31 cellular contexts compared by ENCODE assay signal in the genomic region with DNA sequence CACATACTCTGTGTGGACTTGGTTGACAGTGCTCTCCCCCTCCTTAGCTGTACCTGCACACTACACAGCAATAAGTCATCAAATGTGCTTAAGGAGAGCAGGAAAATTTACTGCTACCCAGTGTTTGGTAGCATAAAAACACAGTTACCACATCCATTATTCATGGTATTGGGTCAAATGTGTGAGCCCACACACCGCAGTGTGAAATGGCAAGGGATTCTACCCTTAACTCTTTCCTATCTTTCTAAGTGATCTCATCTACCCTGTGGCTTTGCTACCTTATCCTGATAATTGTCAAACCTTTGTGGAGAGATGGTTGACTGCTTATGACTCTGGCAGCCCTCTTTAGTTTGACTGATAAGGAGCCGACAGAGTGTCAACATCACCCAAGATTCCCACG.
"Had no signal": no experiment of that assay in that cellular context is flagged by ENCODE, and none has a peak within 500 bp of the region (broad histone marks: within the 10 kb centered on the region; RNA-seq: fewer than 3 reads in every experiment).

No MANE protein-coding gene starts in this region.

- H3K4me1 Mint-ChIP-seq: activated CD4-positive, alpha-beta T cell treated with anti-CD3 and anti-CD28 coated beads, Interleukin-2, amount 10 ng/mL, durations not matched to agents 24 days and 14 days; naive B cell; stimulated activated naive B cell treated with anti-CD40 and anti-IgM and Interleukin-4, amounts not matched to agents 10 μg/mL and 1 μg/mL and 100 μg/mL, for 72 hours had no signal

- H3K4me1 ChIP-seq: body of pancreas, colonic mucosa, gastrocnemius medialis, neural progenitor cell, parathyroid adenoma, psoas muscle, sigmoid colon, tibial nerve, uterus had no signal

- H3K9me3 ChIP-seq: colonic mucosa, gastrocnemius medialis had no signal

- H3K36me3 Mint-ChIP-seq: neural progenitor cell had no signal

- H3K27me3 ChIP-seq: body of pancreas, colonic mucosa, gastrocnemius medialis, neural progenitor cell, sigmoid colon, tibial nerve, uterus had no signal

- H3K36me3 ChIP-seq: colonic mucosa, gastrocnemius medialis, neural progenitor cell, sigmoid colon, tibial nerve, uterus had no signal

- ATAC-seq: body of pancreas; gastrocnemius medialis; left colon; psoas muscle; stimulated activated naive B cell treated with anti-CD40 and anti-IgM and Interleukin-4, amounts not matched to agents 10 μg/mL and 1 μg/mL and 100 μg/mL, for 72 hours had no signal

- DNase-seq: activated CD4-positive, alpha-beta T cell treated with anti-CD3 and anti-CD28 coated beads, Interleukin-2, amount 10 ng/mL, durations not matched to agents 24 days and 14 days; activated T-cell treated with anti-CD3 and anti-CD28 coated beads, Interleukin-2, amount 50 U/mL, for 24 hours; aorta; body of pancreas; cerebellar nuclear complex; colonic mucosa; effector CD8-positive, alpha-beta T cell; gastrocnemius medialis; hippocampal formation; kidney; left colon; mammary epithelial cell; naive B cell; occipital lobe; psoas muscle; sigmoid colon; small intestine; stimulated activated CD4-positive, alpha-beta T cell treated with anti-CD3 and anti-CD28 coated beads, Interleukin-4, amount 100 ng/mL, for 4 hours; stimulated activated CD8-positive, alpha-beta memory T cell treated with anti-CD3 and anti-CD28 coated beads, Interleukin-4, amount 100 ng/mL, for 48 hours; stimulated activated naive B cell treated with anti-CD40 and anti-IgM and Interleukin-4, amounts not matched to agents 10 μg/mL and 1 μg/mL and 100 μg/mL, for 72 hours; SW 1271; T-helper 9 cell; uterus had no signal

- H3K4me3 Mint-ChIP-seq: activated CD4-positive, alpha-beta T cell treated with anti-CD3 and anti-CD28 coated beads, Interleukin-2, amount 10 ng/mL, durations not matched to agents 24 days and 14 days; activated naive CD4-positive, alpha-beta T cell treated with anti-CD3 and anti-CD28 coated beads, Interleukin-2, amount 50 U/mL, for 24 hours; activated T-cell treated with anti-CD3 and anti-CD28 coated beads, Interleukin-2, amount 50 U/mL, for 24 hours; mesothelial cell of epicardium; naive B cell; neural progenitor cell; stimulated activated naive B cell treated with anti-CD40 and anti-IgM and Interleukin-4, amounts not matched to agents 10 μg/mL and 1 μg/mL and 100 μg/mL, for 72 hours; T-helper 1 cell treated with Interleukin-12 subunit alpha and Interleukin-12 subunit beta and Interleukin-4 antibody, amounts not matched to agents 30 μg/mL and 1 μg/mL, for 36 hours had no signal

- H3K4me2 ChIP-seq: neural progenitor cell had no signal

- H3K9ac ChIP-seq: neural progenitor cell, parathyroid adenoma had no signal

- H3K27ac ChIP-seq: body of pancreas, colonic mucosa, gastrocnemius medialis, neural progenitor cell, parathyroid adenoma, psoas muscle, sigmoid colon, tibial nerve, uterus, VCaP had no signal

- H3K79me2 ChIP-seq: parathyroid adenoma had no signal

- H3K27me3 Mint-ChIP-seq: activated CD4-positive, alpha-beta T cell treated with anti-CD3 and anti-CD28 coated beads, Interleukin-2, amount 10 ng/mL, durations not matched to agents 24 days and 14 days; activated naive CD4-positive, alpha-beta T cell treated with anti-CD3 and anti-CD28 coated beads, Interleukin-2, amount 50 U/mL, for 24 hours; stimulated activated naive B cell treated with anti-CD40 and anti-IgM and Interleukin-4, amounts not matched to agents 10 μg/mL and 1 μg/mL and 100 μg/mL, for 72 hours had no signal

- H3K4me3 ChIP-seq: body of pancreas, colonic mucosa, gastrocnemius medialis, neural progenitor cell, psoas muscle, sigmoid colon, tibial nerve, uterus had no signal

- H3K27ac Mint-ChIP-seq: activated CD4-positive, alpha-beta T cell treated with anti-CD3 and anti-CD28 coated beads, Interleukin-2, amount 10 ng/mL, durations not matched to agents 24 days and 14 days; activated naive CD4-positive, alpha-beta T cell treated with anti-CD3 and anti-CD28 coated beads, Interleukin-2, amount 50 U/mL, for 24 hours; activated T-cell treated with anti-CD3 and anti-CD28 coated beads, Interleukin-2, amount 50 U/mL, for 24 hours; activated T-helper 2 cell treated with anti-CD3 and anti-CD28 coated beads, Interferon-gamma antibody, Interleukin-2, Interleukin-4, amounts not matched to agents 10 μg/mL and 5 μg/mL and 100 μg/mL, durations not matched to agents 14 hours and 24 hours and 36 hours; mesothelial cell of epicardium; neural progenitor cell; stimulated activated naive B cell treated with anti-CD40 and anti-IgM and Interleukin-4, amounts not matched to agents 10 μg/mL and 1 μg/mL and 100 μg/mL, for 72 hours; T-helper 1 cell treated with Interleukin-12 subunit alpha and Interleukin-12 subunit beta and Interleukin-4 antibody, amounts not matched to agents 30 μg/mL and 1 μg/mL, for 36 hours had no signal
